Comparison of ENCODE assay signal across 8 cellular contexts in genomic region chr11:2400069-2400760, GRCh38.
DNase-seq lines count a peak whose midpoint lies in the region; ATAC-seq and TF ChIP-seq lines count a peak whose summit lies in the region.

TSS of gene TSSC4 (plus strand) at chr11:2400750. CDS start at chr11:2402634, 1,884 bp downstream.

- DNase-seq in AG09319 (ENCODE audit: extremely low read depth, low read depth) (peak; percentile 100), NCI-H446 (lab: John Stamatoyannopoulos, UW) (peak; percentile 99 to 100), cerebellar nuclear complex (lab: John Stamatoyannopoulos, UW) (peak; percentile 90 to 97), islet precursor cell (peak; percentile 100)
- peak; percentile 99 for DNase-seq in stimulated activated CD4-positive, alpha-beta T cell treated with anti-CD3 and anti-CD28 coated beads, Interleukin-15, amount 100 ng/mL, for 1 hour (ENCODE audit: low read depth in 1 of 2, low spot score in 1 of 2)

- peak; percentile 99 for TF ChIP-seq CTCF in AG09319 (IDR thresholded peaks at IDR 0.05; ENCODE audit: low read depth, low read length)

- ATAC-seq in GM19023 (IDR thresholded peaks at IDR 0.05; ENCODE audit: unreplicated experiment) (peak; percentile 82), HG03342 (IDR thresholded peaks at IDR 0.05; ENCODE audit: unreplicated experiment) (peak; percentile 82)
- ATAC-seq in activated CD4-positive, CD25-positive, alpha-beta regulatory T cell treated with anti-CD3 and anti-CD28 coated beads, Interleukin-2, amount 50 U/mL, for 24 hours, result peak; percentile 85 to 88

Comparison
In these comparisons a context has a peak if more than half of its experiments do, and no peak if none do; other contexts are left out.
1. Peak in every context shown above with its lines: DNase-seq and ATAC-seq.